ENCODE assay signal across 1 cellular context in the genomic region with DNA sequence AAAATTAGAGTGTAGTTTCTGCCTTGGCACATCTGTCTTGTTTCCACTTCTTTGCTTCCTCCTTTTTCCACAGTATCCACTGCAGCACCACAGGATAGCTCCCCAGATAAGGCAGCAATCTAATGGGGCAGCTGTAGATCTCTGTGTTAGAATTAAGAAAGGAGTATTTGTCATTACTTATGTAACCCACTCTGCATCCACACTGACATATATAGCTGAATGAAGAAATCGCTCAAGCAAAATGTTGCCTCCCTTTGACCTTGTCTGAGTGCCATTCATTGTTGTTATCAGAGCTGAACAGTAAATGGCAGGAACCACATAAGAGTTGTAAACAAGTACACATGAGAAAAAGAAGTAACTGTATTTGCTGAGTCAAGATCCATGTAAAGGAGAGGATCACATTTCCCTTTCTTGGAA.
TF ChIP-seq lines count a peak whose summit lies in the region.

No MANE protein-coding gene starts in this region.

TF ChIP-seq in K562, 482 proteins besides CTCF, POLR2A, EP300 and RAD21 (continued from another document and continues in another):
- TF ChIP-seq ZNF592 (IDR thresholded peaks at IDR 0.05) (peak; percentile 49; the same call in 1 of the 2 replicates), YBX1 (IDR thresholded peaks at IDR 0.05) (no peak), POLR2AphosphoS2 (IDR thresholded peaks at IDR 0.05; ENCODE audit: low read length) (no peak), ZC3H4 (CRISPR knock-in tag; IDR thresholded peaks at IDR 0.05; ENCODE audit: borderline replicate concordance) (no peak), CEBPB (tag; IDR thresholded peaks at IDR 0.05) (peak; percentile 91), PHB2 (IDR thresholded peaks at IDR 0.05; ENCODE audit: low read depth) (no peak), HCFC1 (IDR thresholded peaks at IDR 0.05; ENCODE audit: low read depth, low read length) (no peak), BDP1 (IDR thresholded peaks at IDR 0.05; ENCODE audit: insufficient read depth, insufficient read length) (no peak), SNAPC5 (CRISPR knock-in tag; IDR thresholded peaks at IDR 0.05) (no peak), ZNF830 (CRISPR knock-in tag; IDR thresholded peaks at IDR 0.05) (no peak), PHF21A (IDR thresholded peaks at IDR 0.05; ENCODE audit: borderline replicate concordance, low read depth) (no peak), MTA3 (IDR thresholded peaks at IDR 0.05; ENCODE audit: borderline replicate concordance) (peak; percentile 74), MXI1 (IDR thresholded peaks at IDR 0.05; ENCODE audit: low read depth, low read length) (no peak), KDM1A (IDR thresholded peaks at IDR 0.05) (peak; percentile 70 to 71), IRF2 (CRISPR knock-in tag; IDR thresholded peaks at IDR 0.05) (no peak), HDAC6 (IDR thresholded peaks at IDR 0.05; ENCODE audit: low read depth, low read length) (no peak), ELF4 (CRISPR knock-in tag; IDR thresholded peaks at IDR 0.05) (no peak), ZNF740 (CRISPR knock-in tag; IDR thresholded peaks at IDR 0.05) (no peak), ZNF740 (tag; IDR thresholded peaks at IDR 0.05) (no peak), ZBTB26 (CRISPR knock-in tag; IDR thresholded peaks at IDR 0.05) (no peak), MCM2 (IDR thresholded peaks at IDR 0.05; ENCODE audit: low read depth) (no peak), ZSCAN32 (CRISPR knock-in tag; IDR thresholded peaks at IDR 0.05) (no peak), ZNF408 (CRISPR knock-in tag; IDR thresholded peaks at IDR 0.05; ENCODE audit: low read depth) (no peak), PML (IDR thresholded peaks at IDR 0.05; ENCODE audit: low read length) (peak; percentile 72), MBD2 (IDR thresholded peaks at IDR 0.05; ENCODE audit: borderline replicate concordance, low read depth) (peak; percentile 73), ZNF586 (CRISPR knock-in tag; conservative IDR thresholded peaks at IDR 0.05) (no peak), POLR3A (IDR thresholded peaks at IDR 0.05; ENCODE audit: borderline replicate concordance, extremely low read depth, insufficient read depth, insufficient read length) (no peak), CHD4 (IDR thresholded peaks at IDR 0.05; ENCODE audit: insufficient read depth, insufficient replicate concordance, low read depth, low read length, poor library complexity, severe bottlenecking) (no peak), TOE1 (IDR thresholded peaks at IDR 0.05; ENCODE audit: borderline replicate concordance) (no peak), TOE1 (CRISPR knock-in tag; IDR thresholded peaks at IDR 0.05; ENCODE audit: borderline replicate concordance, low read depth) (no peak), PPARD (CRISPR knock-in tag; IDR thresholded peaks at IDR 0.05) (no peak), SMAD4 (CRISPR knock-in tag; conservative IDR thresholded peaks at IDR 0.05) (peak; percentile 57), ZNF780A (CRISPR knock-in tag; IDR thresholded peaks at IDR 0.05) (no peak), SUPT5H (IDR thresholded peaks at IDR 0.05) (no peak)
- TF ChIP-seq, protein P1, sequence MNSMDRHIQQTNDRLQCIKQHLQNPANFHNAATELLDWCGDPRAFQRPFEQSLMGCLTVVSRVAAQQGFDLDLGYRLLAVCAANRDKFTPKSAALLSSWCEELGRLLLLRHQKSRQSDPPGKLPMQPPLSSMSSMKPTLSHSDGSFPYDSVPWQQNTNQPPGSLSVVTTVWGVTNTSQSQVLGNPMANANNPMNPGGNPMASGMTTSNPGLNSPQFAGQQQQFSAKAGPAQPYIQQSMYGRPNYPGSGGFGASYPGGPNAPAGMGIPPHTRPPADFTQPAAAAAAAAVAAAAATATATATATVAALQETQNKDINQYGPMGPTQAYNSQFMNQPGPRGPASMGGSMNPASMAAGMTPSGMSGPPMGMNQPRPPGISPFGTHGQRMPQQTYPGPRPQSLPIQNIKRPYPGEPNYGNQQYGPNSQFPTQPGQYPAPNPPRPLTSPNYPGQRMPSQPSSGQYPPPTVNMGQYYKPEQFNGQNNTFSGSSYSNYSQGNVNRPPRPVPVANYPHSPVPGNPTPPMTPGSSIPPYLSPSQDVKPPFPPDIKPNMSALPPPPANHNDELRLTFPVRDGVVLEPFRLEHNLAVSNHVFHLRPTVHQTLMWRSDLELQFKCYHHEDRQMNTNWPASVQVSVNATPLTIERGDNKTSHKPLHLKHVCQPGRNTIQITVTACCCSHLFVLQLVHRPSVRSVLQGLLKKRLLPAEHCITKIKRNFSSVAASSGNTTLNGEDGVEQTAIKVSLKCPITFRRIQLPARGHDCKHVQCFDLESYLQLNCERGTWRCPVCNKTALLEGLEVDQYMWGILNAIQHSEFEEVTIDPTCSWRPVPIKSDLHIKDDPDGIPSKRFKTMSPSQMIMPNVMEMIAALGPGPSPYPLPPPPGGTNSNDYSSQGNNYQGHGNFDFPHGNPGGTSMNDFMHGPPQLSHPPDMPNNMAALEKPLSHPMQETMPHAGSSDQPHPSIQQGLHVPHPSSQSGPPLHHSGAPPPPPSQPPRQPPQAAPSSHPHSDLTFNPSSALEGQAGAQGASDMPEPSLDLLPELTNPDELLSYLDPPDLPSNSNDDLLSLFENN (IDR thresholded peaks at IDR 0.05; ENCODE audit: low read depth in 2 of 2, low read length in 2 of 2): peak in 1 of 2 experiments; percentile 60; a peak in 2 of 4 replicates
- TF ChIP-seq, protein P2, sequence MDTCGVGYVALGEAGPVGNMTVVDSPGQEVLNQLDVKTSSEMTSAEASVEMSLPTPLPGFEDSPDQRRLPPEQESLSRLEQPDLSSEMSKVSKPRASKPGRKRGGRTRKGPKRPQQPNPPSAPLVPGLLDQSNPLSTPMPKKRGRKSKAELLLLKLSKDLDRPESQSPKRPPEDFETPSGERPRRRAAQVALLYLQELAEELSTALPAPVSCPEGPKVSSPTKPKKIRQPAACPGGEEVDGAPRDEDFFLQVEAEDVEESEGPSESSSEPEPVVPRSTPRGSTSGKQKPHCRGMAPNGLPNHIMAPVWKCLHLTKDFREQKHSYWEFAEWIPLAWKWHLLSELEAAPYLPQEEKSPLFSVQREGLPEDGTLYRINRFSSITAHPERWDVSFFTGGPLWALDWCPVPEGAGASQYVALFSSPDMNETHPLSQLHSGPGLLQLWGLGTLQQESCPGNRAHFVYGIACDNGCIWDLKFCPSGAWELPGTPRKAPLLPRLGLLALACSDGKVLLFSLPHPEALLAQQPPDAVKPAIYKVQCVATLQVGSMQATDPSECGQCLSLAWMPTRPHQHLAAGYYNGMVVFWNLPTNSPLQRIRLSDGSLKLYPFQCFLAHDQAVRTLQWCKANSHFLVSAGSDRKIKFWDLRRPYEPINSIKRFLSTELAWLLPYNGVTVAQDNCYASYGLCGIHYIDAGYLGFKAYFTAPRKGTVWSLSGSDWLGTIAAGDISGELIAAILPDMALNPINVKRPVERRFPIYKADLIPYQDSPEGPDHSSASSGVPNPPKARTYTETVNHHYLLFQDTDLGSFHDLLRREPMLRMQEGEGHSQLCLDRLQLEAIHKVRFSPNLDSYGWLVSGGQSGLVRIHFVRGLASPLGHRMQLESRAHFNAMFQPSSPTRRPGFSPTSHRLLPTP (IDR thresholded peaks at IDR 0.05; ENCODE audit: borderline replicate concordance, extremely low read depth, insufficient read length): no peak
- TF ChIP-seq, protein P3, sequence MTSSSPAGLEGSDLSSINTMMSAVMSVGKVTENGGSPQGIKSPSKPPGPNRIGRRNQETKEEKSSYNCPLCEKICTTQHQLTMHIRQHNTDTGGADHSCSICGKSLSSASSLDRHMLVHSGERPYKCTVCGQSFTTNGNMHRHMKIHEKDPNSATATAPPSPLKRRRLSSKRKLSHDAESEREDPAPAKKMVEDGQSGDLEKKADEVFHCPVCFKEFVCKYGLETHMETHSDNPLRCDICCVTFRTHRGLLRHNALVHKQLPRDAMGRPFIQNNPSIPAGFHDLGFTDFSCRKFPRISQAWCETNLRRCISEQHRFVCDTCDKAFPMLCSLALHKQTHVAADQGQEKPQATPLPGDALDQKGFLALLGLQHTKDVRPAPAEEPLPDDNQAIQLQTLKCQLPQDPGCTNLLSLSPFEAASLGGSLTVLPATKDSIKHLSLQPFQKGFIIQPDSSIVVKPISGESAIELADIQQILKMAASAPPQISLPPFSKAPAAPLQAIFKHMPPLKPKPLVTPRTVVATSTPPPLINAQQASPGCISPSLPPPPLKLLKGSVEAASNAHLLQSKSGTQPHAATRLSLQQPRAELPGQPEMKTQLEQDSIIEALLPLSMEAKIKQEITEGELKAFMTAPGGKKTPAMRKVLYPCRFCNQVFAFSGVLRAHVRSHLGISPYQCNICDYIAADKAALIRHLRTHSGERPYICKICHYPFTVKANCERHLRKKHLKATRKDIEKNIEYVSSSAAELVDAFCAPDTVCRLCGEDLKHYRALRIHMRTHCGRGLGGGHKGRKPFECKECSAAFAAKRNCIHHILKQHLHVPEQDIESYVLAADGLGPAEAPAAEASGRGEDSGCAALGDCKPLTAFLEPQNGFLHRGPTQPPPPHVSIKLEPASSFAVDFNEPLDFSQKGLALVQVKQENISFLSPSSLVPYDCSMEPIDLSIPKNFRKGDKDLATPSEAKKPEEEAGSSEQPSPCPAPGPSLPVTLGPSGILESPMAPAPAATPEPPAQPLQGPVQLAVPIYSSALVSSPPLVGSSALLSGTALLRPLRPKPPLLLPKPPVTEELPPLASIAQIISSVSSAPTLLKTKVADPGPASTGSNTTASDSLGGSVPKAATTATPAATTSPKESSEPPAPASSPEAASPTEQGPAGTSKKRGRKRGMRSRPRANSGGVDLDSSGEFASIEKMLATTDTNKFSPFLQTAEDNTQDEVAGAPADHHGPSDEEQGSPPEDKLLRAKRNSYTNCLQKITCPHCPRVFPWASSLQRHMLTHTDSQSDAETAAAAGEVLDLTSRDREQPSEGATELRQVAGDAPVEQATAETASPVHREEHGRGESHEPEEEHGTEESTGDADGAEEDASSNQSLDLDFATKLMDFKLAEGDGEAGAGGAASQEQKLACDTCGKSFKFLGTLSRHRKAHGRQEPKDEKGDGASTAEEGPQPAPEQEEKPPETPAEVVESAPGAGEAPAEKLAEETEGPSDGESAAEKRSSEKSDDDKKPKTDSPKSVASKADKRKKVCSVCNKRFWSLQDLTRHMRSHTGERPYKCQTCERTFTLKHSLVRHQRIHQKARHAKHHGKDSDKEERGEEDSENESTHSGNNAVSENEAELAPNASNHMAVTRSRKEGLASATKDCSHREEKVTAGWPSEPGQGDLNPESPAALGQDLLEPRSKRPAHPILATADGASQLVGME (CRISPR knock-in tag; IDR thresholded peaks at IDR 0.05): no peak
- TF ChIP-seq, protein P4, sequence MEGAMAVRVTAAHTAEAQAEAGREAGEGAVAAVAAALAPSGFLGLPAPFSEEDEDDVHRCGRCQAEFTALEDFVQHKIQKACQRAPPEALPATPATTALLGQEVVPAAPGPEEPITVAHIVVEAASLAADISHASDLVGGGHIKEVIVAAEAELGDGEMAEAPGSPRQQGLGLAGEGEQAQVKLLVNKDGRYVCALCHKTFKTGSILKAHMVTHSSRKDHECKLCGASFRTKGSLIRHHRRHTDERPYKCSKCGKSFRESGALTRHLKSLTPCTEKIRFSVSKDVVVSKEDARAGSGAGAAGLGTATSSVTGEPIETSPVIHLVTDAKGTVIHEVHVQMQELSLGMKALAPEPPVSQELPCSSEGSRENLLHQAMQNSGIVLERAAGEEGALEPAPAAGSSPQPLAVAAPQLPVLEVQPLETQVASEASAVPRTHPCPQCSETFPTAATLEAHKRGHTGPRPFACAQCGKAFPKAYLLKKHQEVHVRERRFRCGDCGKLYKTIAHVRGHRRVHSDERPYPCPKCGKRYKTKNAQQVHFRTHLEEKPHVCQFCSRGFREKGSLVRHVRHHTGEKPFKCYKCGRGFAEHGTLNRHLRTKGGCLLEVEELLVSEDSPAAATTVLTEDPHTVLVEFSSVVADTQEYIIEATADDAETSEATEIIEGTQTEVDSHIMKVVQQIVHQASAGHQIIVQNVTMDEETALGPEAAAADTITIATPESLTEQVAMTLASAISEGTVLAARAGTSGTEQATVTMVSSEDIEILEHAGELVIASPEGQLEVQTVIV (CRISPR knock-in tag; IDR thresholded peaks at IDR 0.05; ENCODE audit: borderline replicate concordance): no peak
